10 cellular contexts compared by ENCODE assay signal in genomic region chr17:57468932-57469775, GRCh38.
DNase-seq lines count a peak whose midpoint lies in the region; ATAC-seq, FAIRE-seq and TF ChIP-seq lines count a peak whose summit lies in the region.
"Had no signal": no experiment of that assay in that cellular context is flagged by ENCODE, and none has a peak within 500 bp of the region (broad histone marks: within the 10 kb centered on the region; RNA-seq: fewer than 3 reads in every experiment).

No MANE protein-coding gene starts in this region.

- no peaks in the 10 kb centered on the region for H3K36me3 Mint-ChIP-seq in naive B cell
- H3K36me3 Mint-ChIP-seq in CD8-positive, alpha-beta memory T cell = peaks cover 0 to 4% (median 0%) of the 10 kb centered on the region in 3 donors

- FAIRE-seq in GM18507 (lab: Jason Lieb, UNC) = peak; percentile 60
- FAIRE-seq in D721Med (lab: Jason Lieb, UNC) = no peak

- H3K36me3 ChIP-seq in CD8-positive, alpha-beta memory T cell (ENCODE audit: insufficient read depth, low read length) = no peaks in the 10 kb centered on the region

- no peaks in the 10 kb centered on the region for H3K4me1 ChIP-seq in CD8-positive, alpha-beta memory T cell (ENCODE audit: insufficient read depth, low read length)

- H3K9me3 ChIP-seq in CD8-positive, alpha-beta memory T cell (ENCODE audit: low read length) = no peaks in the 10 kb centered on the region

- H3K4me3 Mint-ChIP-seq in naive B cell = peak overlapping the region in 6 of 8 donors; percentile 17 to 75 (median 54)
- H3K4me3 Mint-ChIP-seq in CD8-positive, alpha-beta memory T cell = no peak overlapping the region
- H3K4me3 Mint-ChIP-seq: T-helper 1 cell treated with Interleukin-12 subunit alpha and Interleukin-12 subunit beta and Interleukin-4 antibody, amounts not matched to agents 30 μg/mL and 1 μg/mL, for 36 hours had no signal

- POLR2A ChIA-PET in CD8-positive, alpha-beta memory T cell (lab: Charles Lee) = no interaction called here

- H3K27me3 ChIP-seq in CD8-positive, alpha-beta memory T cell (ENCODE audit: insufficient read depth, low read length, poor library complexity, severe bottlenecking) = no peaks in the 10 kb centered on the region

- H3K4me3 ChIP-seq in CD8-positive, alpha-beta memory T cell (ENCODE audit: low read length) = no peak overlapping the region

- H3K27ac Mint-ChIP-seq in naive B cell = peak overlapping the region in 5 of 6 donors; percentile 58 to 92 (median 69)
- peak overlapping the region in 3 of 8 donors; percentile 12 to 51 (median 46) for H3K27ac Mint-ChIP-seq in CD8-positive, alpha-beta memory T cell
- H3K27ac Mint-ChIP-seq: T-helper 1 cell treated with Interleukin-12 subunit alpha and Interleukin-12 subunit beta and Interleukin-4 antibody, amounts not matched to agents 30 μg/mL and 1 μg/mL, for 36 hours had no signal

- H3K27me3 Mint-ChIP-seq in naive B cell = no peaks in the 10 kb centered on the region
- no peaks in the 10 kb centered on the region for H3K27me3 Mint-ChIP-seq in CD8-positive, alpha-beta memory T cell

- DNase-seq in GM18507 (ENCODE audit: extremely low spot score, insufficient read length, low read depth) = no peak
- DNase-seq in NCI-H345 (lab: John Stamatoyannopoulos, UW) = peak; percentile 55
- no peak for DNase-seq in naive B cell
- no peak for DNase-seq in CD8-positive, alpha-beta memory T cell
- DNase-seq in D721Med (ENCODE audit: insufficient read length, low spot score) = no peak
- no peak for DNase-seq in omental fat pad (ENCODE audit: low spot score)
- no peak for DNase-seq in SK-N-DZ (ENCODE audit: low spot score)
- DNase-seq: left cardiac atrium had no signal

- TF ChIP-seq CTCF in D721Med (IDR thresholded peaks at IDR 0.05; ENCODE audit: insufficient read depth, missing control alignments) (no peak), omental fat pad (IDR thresholded peaks at IDR 0.05) (no peak)

- ATAC-seq in GM21825 (IDR thresholded peaks at IDR 0.05; ENCODE audit: unreplicated experiment) (peak; percentile 37), naive B cell (ENCODE audit: low read depth in 2 of 2) (peak; percentile 46 to 48), omental fat pad (ENCODE audit: low FRiP score) (no peak)
- ATAC-seq: left cardiac atrium had no signal

- CTCF ChIA-PET in CD8-positive, alpha-beta memory T cell (lab: Charles Lee) = no interaction called here

- no peak overlapping the region for H3K27ac ChIP-seq in CD8-positive, alpha-beta memory T cell (ENCODE audit: low read depth, low read length)

- peaks cover 0 to 3% (median 0%) of the 10 kb centered on the region in 7 donors for H3K9me3 Mint-ChIP-seq in naive B cell
- no peaks in the 10 kb centered on the region for H3K9me3 Mint-ChIP-seq in CD8-positive, alpha-beta memory T cell
- H3K9me3 Mint-ChIP-seq: T-helper 1 cell treated with Interleukin-12 subunit alpha and Interleukin-12 subunit beta and Interleukin-4 antibody, amounts not matched to agents 30 μg/mL and 1 μg/mL, for 36 hours had no signal

- peaks cover 38 to 79% (median 55%) of the 10 kb centered on the region in 3 donors for H3K4me1 Mint-ChIP-seq in naive B cell
- peaks cover 8 to 29% (median 12%) of the 10 kb centered on the region in 3 donors for H3K4me1 Mint-ChIP-seq in CD8-positive, alpha-beta memory T cell

Comparison
In these comparisons a context has a peak if more than half of its experiments do, and no peak if none do; other contexts are left out.
1. H3K4me3 Mint-ChIP-seq: peak in naive B cell (6 of 8); none in CD8-positive, alpha-beta memory T cell (0 of 7).